8 cellular contexts compared by ENCODE assay signal in the genomic region with DNA sequence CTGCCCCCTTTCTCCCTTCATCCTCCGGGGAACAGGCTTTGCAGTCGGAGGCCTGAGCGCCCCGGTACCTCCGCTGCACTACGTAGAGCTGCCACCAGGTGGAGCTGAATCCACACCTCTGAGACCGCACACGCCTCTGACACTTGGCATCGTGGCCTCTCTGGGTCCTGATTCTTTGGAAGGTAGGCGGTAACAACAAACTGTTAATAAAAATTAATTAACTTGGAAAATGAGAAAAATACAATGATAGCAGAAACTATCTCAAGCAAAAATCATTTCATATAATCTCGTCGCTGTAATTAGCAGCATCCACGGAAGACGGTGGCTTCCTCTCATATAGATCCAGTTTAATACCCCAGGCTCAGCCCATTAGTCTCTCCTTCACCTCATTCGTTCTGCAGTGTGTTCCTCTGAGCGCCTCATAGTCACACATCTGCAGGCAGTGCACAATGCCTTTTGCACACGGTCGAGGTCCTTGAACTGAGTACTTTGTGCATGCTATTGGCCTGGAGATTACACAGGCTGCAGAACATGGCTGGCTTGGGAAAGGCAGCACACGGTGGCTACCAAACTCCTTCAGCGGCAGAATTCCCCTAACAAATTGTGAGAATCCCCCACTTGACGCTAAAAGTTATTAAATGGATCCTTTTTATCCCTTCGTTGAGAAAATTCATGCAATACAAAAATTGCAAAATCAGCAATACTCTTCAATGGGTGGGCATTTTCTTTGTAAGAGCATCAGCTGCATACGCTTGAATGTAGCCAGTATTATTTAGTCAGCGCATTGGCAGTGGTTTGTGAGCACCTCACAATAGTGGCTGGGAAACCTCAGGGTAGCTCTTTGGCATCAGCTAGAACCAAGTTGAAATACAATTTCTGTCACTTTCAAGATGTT. TPM values are rescaled to one million over a fixed set of nuclear protein-coding genes. Genes with fewer than 3 reads are reported as not detected.
DNase-seq lines count a peak whose midpoint lies in the region; ATAC-seq lines count a peak whose summit lies in the region.

No MANE protein-coding gene starts in this region.

- H3K9me3 Mint-ChIP-seq in activated CD4-positive, alpha-beta memory T cell treated with anti-CD3 and anti-CD28 coated beads for 36 hours: no peaks in the 10 kb centered on the region

- peaks cover 5% of the 10 kb centered on the region for H3K27me3 Mint-ChIP-seq in activated CD4-positive, alpha-beta memory T cell treated with anti-CD3 and anti-CD28 coated beads for 36 hours

- CTCF ChIA-PET in activated CD4-positive, alpha-beta memory T cell treated with anti-CD3 and anti-CD28 coated beads for 36 hours (lab: Charles Lee): interaction anchor here (0.7 to 18.4 kb wide), 15 partner anchors 8 to 408 kb away, joined by 3 to 402 read pairs (median 4); a partner anchor contains a TSS

- POLR2A ChIA-PET in activated CD4-positive, alpha-beta memory T cell treated with anti-CD3 and anti-CD28 coated beads for 36 hours (lab: Charles Lee): no interaction called here

- peak; percentile 93 for ATAC-seq in GM19023 (IDR thresholded peaks at IDR 0.05; ENCODE audit: unreplicated experiment)
- peak; percentile 72 for ATAC-seq in HG03108 (IDR thresholded peaks at IDR 0.05; ENCODE audit: unreplicated experiment)

- intact Hi-C loops in activated CD4-positive, alpha-beta memory T cell treated with anti-CD3 and anti-CD28 coated beads for 36 hours (cut with micrococcal nuclease): loop anchor here (1.0 to 10.0 kb wide), 4 partner anchors 207 to 1033 kb away; a partner anchor contains a TSS

- H3K27ac Mint-ChIP-seq in activated CD4-positive, alpha-beta memory T cell treated with anti-CD3 and anti-CD28 coated beads for 36 hours: no peak overlapping the region

- peak in 12 of 14 donors; percentile 9 to 79 (median 52) for DNase-seq in C1 segment of cervical spinal cord (lab: John Stamatoyannopoulos, UW)
- DNase-seq in NCI-H526 treated with DMSO at 0.1 percent for 48 hours (lab: John Stamatoyannopoulos, UW): peak; percentile 63
- DNase-seq in activated CD4-positive, alpha-beta memory T cell treated with anti-CD3 and anti-CD28 coated beads for 36 hours: peak; percentile 88
- peak; percentile 87 for DNase-seq in ecto neural progenitor cell (ENCODE audit: low spot score)
- DNase-seq in lung microvascular endothelial cell (ENCODE audit: low read depth in 2 of 2): peak; percentile 64 to 74
- DNase-seq in stimulated activated CD8-positive, alpha-beta memory T cell treated with anti-CD3 and anti-CD28 coated beads, Interleukin-15, amount 100 ng/mL, for 48 hours (ENCODE audit: low read depth in 2 of 2): peak; percentile 51 to 56

- no peak overlapping the region for H3K4me3 Mint-ChIP-seq in activated CD4-positive, alpha-beta memory T cell treated with anti-CD3 and anti-CD28 coated beads for 36 hours

- H3K4me1 Mint-ChIP-seq in activated CD4-positive, alpha-beta memory T cell treated with anti-CD3 and anti-CD28 coated beads for 36 hours (ENCODE audit: low read depth): peaks cover 5% of the 10 kb centered on the region

- no peaks in the 10 kb centered on the region for H3K36me3 Mint-ChIP-seq in activated CD4-positive, alpha-beta memory T cell treated with anti-CD3 and anti-CD28 coated beads for 36 hours

RNA-seq across cellular contexts. Expression of a gene that starts 18.7 kb away (rescaled TPM):
- not detected for total RNA-seq in activated CD4-positive, alpha-beta memory T cell treated with anti-CD3 and anti-CD28 coated beads for 36 hours
- total RNA-seq in lung microvascular endothelial cell: not detected in 2 replicates

RNA-seq across cellular contexts. Expression of a gene that starts 43.9 kb away (rescaled TPM):
- total RNA-seq in activated CD4-positive, alpha-beta memory T cell treated with anti-CD3 and anti-CD28 coated beads for 36 hours: not detected
- not detected in 2 replicates for total RNA-seq in lung microvascular endothelial cell

RNA-seq across cellular contexts. Expression of a gene that starts 46.1 kb away (rescaled TPM):
- total RNA-seq in activated CD4-positive, alpha-beta memory T cell treated with anti-CD3 and anti-CD28 coated beads for 36 hours: under 1 TPM; 0.34 to 0.55 TPM
- not detected in 2 replicates for total RNA-seq in lung microvascular endothelial cell

Comparison
In these comparisons a context has a peak if more than half of its experiments do, and no peak if none do; other contexts are left out.
1. Peak in every context shown above with its lines: DNase-seq and ATAC-seq.